Comparison of ENCODE assay signal across 8 cellular contexts in genomic region chr6:52664185-52664990, GRCh38. TPM values are rescaled to one million over a fixed set of nuclear protein-coding genes. Genes with fewer than 3 reads are reported as not detected.
DNase-seq lines count a peak whose midpoint lies in the region; ATAC-seq and FAIRE-seq lines count a peak whose summit lies in the region.

No MANE protein-coding gene starts in this region.

- peak; percentile 91 for FAIRE-seq in A204.1 (lab: Jason Lieb, UNC)

- peak; percentile 68 for DNase-seq in NCI-H187 treated with DMSO at 0.1 percent for 48 hours (lab: John Stamatoyannopoulos, UW)
- peak; percentile 88 for DNase-seq in T1000 (lab: John Stamatoyannopoulos, UW)
- peak; percentile 80 for DNase-seq in brain pericyte (ENCODE audit: low read depth, low spot score)
- DNase-seq in iPS DF 6.9 (ENCODE audit: low read depth, low spot score), result peak; percentile 93
- DNase-seq in sciatic nerve (ENCODE audit: low spot score), result peak; percentile 92

- H3K4me1 ChIP-seq in iPS DF 6.9 (ENCODE audit: control insufficient read depth, insufficient read depth, low read length), result 0 out of 2 replicates have a peak, but pooled peaks cover 2% of the 10 kb centered on the region

- no CpG with 5 or more reads among the region's 53 CpGs for WGBS in iPS DF 6.9 (ENCODE audit: insufficient coverage, insufficient read length)

- H3K27me3 ChIP-seq in iPS DF 6.9 (ENCODE audit: control insufficient read depth, insufficient read depth, low read length), result peaks cover 3% of the 10 kb centered on the region; the same call in 1 of the 2 replicates

- H3K27ac ChIP-seq in iPS DF 6.9 (ENCODE audit: low read length), result no peak overlapping the region

- peak overlapping the region; percentile 52; the same call in 1 of the 2 replicates for H3K4me3 ChIP-seq in iPS DF 6.9 (ENCODE audit: low read length)

- H3K36me3 ChIP-seq in iPS DF 6.9 (ENCODE audit: control insufficient read depth, insufficient read depth, low read length), result no peaks in the 10 kb centered on the region

- no peaks in the 10 kb centered on the region for H3K9me3 ChIP-seq in iPS DF 6.9 (ENCODE audit: control insufficient read depth, insufficient read depth, low read length)

- intact Hi-C loops in sciatic nerve (cut with DNase I), result no loop called here

- ATAC-seq in GM18519 (IDR thresholded peaks at IDR 0.05; ENCODE audit: low FRiP score, unreplicated experiment) (peak; percentile 75), HG02981 (IDR thresholded peaks at IDR 0.05; ENCODE audit: unreplicated experiment) (peak; percentile 89), sciatic nerve (peak; percentile 99)

RNA-seq across cellular contexts. Expression of gene TMEM14A, which starts 6.5 kb away (rescaled TPM):
- 29.6 TPM for total RNA-seq in sciatic nerve
